In the genomic region with DNA sequence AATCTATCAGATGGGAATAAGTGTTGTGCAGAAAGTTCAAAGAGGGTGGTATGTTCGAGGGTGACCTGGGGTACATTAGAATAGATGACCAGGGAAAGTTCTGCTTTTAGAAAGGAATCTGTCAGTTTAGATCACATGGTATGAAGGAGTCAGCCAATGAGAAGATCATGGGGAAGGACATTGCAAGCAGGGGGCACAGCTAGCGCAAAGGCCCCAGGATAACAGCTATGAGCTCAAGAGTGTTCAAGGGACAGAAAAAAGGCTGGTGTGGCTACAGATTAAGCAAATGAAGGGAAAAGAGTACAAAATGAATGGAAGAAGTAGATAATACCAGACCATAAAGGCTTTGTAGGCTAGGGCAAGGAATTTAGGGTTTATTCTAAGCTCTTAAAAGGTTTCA, we compare ENCODE assay signal across 18 cellular contexts. TPM values are rescaled to one million over a fixed set of nuclear protein-coding genes. Genes with fewer than 3 reads are reported as not detected.
DNase-seq lines count a peak whose midpoint lies in the region; ATAC-seq, FAIRE-seq and TF ChIP-seq lines count a peak whose summit lies in the region.
"Had no signal": no experiment of that assay in that cellular context is flagged by ENCODE, and none has a peak within 500 bp of the region (broad histone marks: within the 10 kb centered on the region; RNA-seq: fewer than 3 reads in every experiment).

No MANE protein-coding gene starts in this region.

- no peak for TF ChIP-seq CTCF in K562 (IDR thresholded peaks at IDR 0.05 in 2 of 3, conservative IDR thresholded peaks at IDR 0.05 in 1 of 3; ENCODE audit: insufficient read depth in 2 of 3, low read depth in 1 of 3, low read length in 3 of 3)
- TF ChIP-seq CTCF in suprapubic skin (IDR thresholded peaks at IDR 0.05) = no peak

- BruUV-seq in K562 (replicated peaks; lab: Mats Ljungman, UMichigan) = no TSS peak

- H3K36me3 Mint-ChIP-seq in T-helper 2 cell treated with Interferon-gamma antibody and Interleukin-4, amounts not matched to agents 5 μg/mL and 100 μg/mL, for 36 hours (ENCODE audit: low read depth) = peaks cover 32% of the 10 kb centered on the region

- CTCF ChIA-PET in K562 (lab: Yijun Ruan, JAX; ENCODE audit: low intra/inter-chr PET ratio) = no interaction called here

- FAIRE-seq in K562 (lab: Jason Lieb, UNC) (no peak), frontal cortex (lab: Jason Lieb, UNC) (no peak)

- H3K27ac ChIP-seq in K562 (ENCODE audit: extremely low read depth, low read depth, low read length) (peak overlapping the region; percentile 16; the same call in 1 of the 3 replicates), muscle layer of duodenum (ENCODE audit: low read length) (peak overlapping the region; percentile 47), suprapubic skin (peak overlapping the region; percentile 32)

- H3K9me3 ChIP-seq in K562 (replicated peaks; ENCODE audit: control insufficient read depth, insufficient read depth, low read depth, low read length) = no peaks in the 10 kb centered on the region
- H3K9me3 ChIP-seq in muscle layer of duodenum (ENCODE audit: control insufficient read depth in 1 of 2, low read length in 2 of 2) = no peaks in the 10 kb centered on the region
- no peaks in the 10 kb centered on the region for H3K9me3 ChIP-seq in suprapubic skin
- H3K9me3 ChIP-seq: BE2C had no signal

- 88% methylated on average over 2 of the region's 2 CpGs for whole genome bisulfite sequencing in K562 (ENCODE audit: insufficient coverage, low coverage, missing lambda C conversion rate)
- 99% methylated on average over 2 of the region's 2 CpGs for WGBS in suprapubic skin

- H3K9ac ChIP-seq in K562 (ENCODE audit: insufficient read depth in 1 of 2, low read depth in 2 of 2, low read length in 2 of 2) = no peak overlapping the region

- H2AFZ ChIP-seq in K562 (ENCODE audit: low read depth, low read length) = no peak overlapping the region

- TF ChIP-seq POLR2A in K562 (conservative IDR thresholded peaks at IDR 0.05) (0 out of 2 replicates have a peak, but pooled peaks have one; percentile 22), suprapubic skin (IDR thresholded peaks at IDR 0.05) (no peak)

- TF ChIP-seq EP300 in K562 (IDR thresholded peaks at IDR 0.05; ENCODE audit: low read length) (no peak), suprapubic skin (IDR thresholded peaks at IDR 0.05) (no peak)

- H3K27me3 Mint-ChIP-seq in T-helper 2 cell treated with Interferon-gamma antibody and Interleukin-4, amounts not matched to agents 5 μg/mL and 100 μg/mL, for 36 hours (ENCODE audit: low read depth) = no peaks in the 10 kb centered on the region
- H3K27me3 Mint-ChIP-seq: activated CD4-positive, alpha-beta T cell treated with anti-CD3 and anti-CD28 coated beads, Interleukin-2, amount 10 ng/mL, durations not matched to agents 24 days and 14 days; activated naive CD8-positive, alpha-beta T cell had no signal

- H3K79me2 ChIP-seq in K562 (ENCODE audit: control insufficient read depth, insufficient read depth, low read length) = peaks cover 79% of the 10 kb centered on the region

- intact Hi-C loops in K562 (cut with micrococcal nuclease) = no loop called here

- H3K4me1 ChIP-seq in K562 (replicated peaks in 1 of 2; ENCODE audit: control insufficient read depth in 2 of 2, insufficient read depth in 2 of 2, low read length in 2 of 2) = peaks cover 3 to 19% of the 10 kb centered on the region in 2 experiments; a peak in 4 of 5 replicates
- H3K4me1 ChIP-seq in muscle layer of duodenum (ENCODE audit: control insufficient read depth in 1 of 2, insufficient read depth in 2 of 2, low read length in 2 of 2) = no peaks in the 10 kb centered on the region
- H3K4me1 ChIP-seq in suprapubic skin = peaks cover 31% of the 10 kb centered on the region
- H3K4me1 ChIP-seq: BE2C had no signal

- H3K9me1 ChIP-seq in K562 (ENCODE audit: control insufficient read depth, insufficient read depth, low read length) = no peaks in the 10 kb centered on the region

- no peak overlapping the region for H3K4me2 ChIP-seq in K562 (ENCODE audit: insufficient read depth, low read length)

- ATAC-seq in K562 = peak; percentile 52; the same call in 2 of the 3 replicates

- DNase-seq in MV-4-11 (lab: John Stamatoyannopoulos, UW) = peak; percentile 5
- peak in 3 of 4 experiments; percentile 40 to 41 (median 40) for DNase-seq in K562 (ENCODE audit: extremely low read depth in 1 of 4, low spot score in 3 of 4)
- DNase-seq in suprapubic skin (ENCODE audit: low spot score in 2 of 2) = no peak
- no peak for DNase-seq in T-helper 2 cell treated with Interferon-gamma antibody and Interleukin-4, amounts not matched to agents 5 μg/mL and 100 μg/mL, for 36 hours (ENCODE audit: low spot score)
- DNase-seq in NCI-H524 treated with DMSO at 0.1 percent for 48 hours (lab: John Stamatoyannopoulos, UW) = no peak
- no peak for DNase-seq in GM03348 (ENCODE audit: low spot score)
- DNase-seq in frontal cortex (ENCODE audit: low spot score in 2 of 2) = no peak
- DNase-seq: activated CD4-positive, alpha-beta T cell treated with anti-CD3 and anti-CD28 coated beads, Interleukin-2, amount 10 ng/mL, durations not matched to agents 24 days and 14 days; activated T-cell treated with anti-CD3 and anti-CD28 coated beads for 4 hours; BE2C; caudate nucleus; DMS79; endodermal cell; KBM-7; NCI-H1417; stimulated activated CD4-positive, alpha-beta T cell treated with anti-CD3 and anti-CD28 coated beads, Interleukin-12 subunit alpha, Interleukin-12 subunit beta, amount 100 ng/mL, for 4 hours had no signal

- H3K4me3 ChIP-seq in K562 = no peak overlapping the region
- H3K4me3 ChIP-seq in muscle layer of duodenum (ENCODE audit: low read depth in 1 of 2, low read length in 2 of 2) = no peak overlapping the region
- H3K4me3 ChIP-seq in suprapubic skin = no peak overlapping the region

- no peaks in the 10 kb centered on the region for H3K9me3 Mint-ChIP-seq in T-helper 2 cell treated with Interferon-gamma antibody and Interleukin-4, amounts not matched to agents 5 μg/mL and 100 μg/mL, for 36 hours
- H3K9me3 Mint-ChIP-seq: activated CD4-positive, alpha-beta T cell treated with anti-CD3 and anti-CD28 coated beads, Interleukin-2, amount 10 ng/mL, durations not matched to agents 24 days and 14 days; endodermal cell had no signal

- no peak for TF ChIP-seq RAD21 in K562 (CRISPR knock-in tag; conservative IDR thresholded peaks at IDR 0.05 in 1 of 2, IDR thresholded peaks at IDR 0.05 in 1 of 2)

- no peak overlapping the region for H3K4me3 Mint-ChIP-seq in T-helper 2 cell treated with Interferon-gamma antibody and Interleukin-4, amounts not matched to agents 5 μg/mL and 100 μg/mL, for 36 hours
- H3K4me3 Mint-ChIP-seq: activated CD4-positive, alpha-beta T cell treated with anti-CD3 and anti-CD28 coated beads, Interleukin-2, amount 10 ng/mL, durations not matched to agents 24 days and 14 days; activated naive CD8-positive, alpha-beta T cell; endodermal cell had no signal

- POLR2A ChIA-PET in K562 (lab: Yijun Ruan, JAX) = interaction anchor here (1.2 to 1.5 kb wide), 2 partner anchors 9 to 10 kb away, joined by 3 to 5 read pairs; a partner anchor contains a TSS

- H4K20me1 ChIP-seq in K562 (replicated peaks; ENCODE audit: control insufficient read depth, insufficient read depth, low read length) = 0 out of 2 replicates have a peak, but pooled peaks cover 2% of the 10 kb centered on the region

- peaks cover 26% of the 10 kb centered on the region for H3K4me1 Mint-ChIP-seq in T-helper 2 cell treated with Interferon-gamma antibody and Interleukin-4, amounts not matched to agents 5 μg/mL and 100 μg/mL, for 36 hours (ENCODE audit: low read depth)

- H3K27me3 ChIP-seq in K562 (ENCODE audit: control insufficient read depth in 2 of 2, insufficient read depth in 2 of 2, low read length in 2 of 2) (no peaks in the 10 kb centered on the region), muscle layer of duodenum (ENCODE audit: low read depth, low read length) (no peaks in the 10 kb centered on the region), suprapubic skin (no peaks in the 10 kb centered on the region)
- H3K27me3 ChIP-seq: BE2C had no signal

- in situ Hi-C loops in K562 (cut with MboI) = loop anchor here (10.0 kb wide), 1 partner anchor 364 kb away; no protein-coding TSS in a partner anchor

- H3K36me3 ChIP-seq in K562 (ENCODE audit: control insufficient read depth, insufficient read depth, low read length) = peaks cover 92% of the 10 kb centered on the region
- peaks cover 41 to 43% of the 10 kb centered on the region in 2 donors for H3K36me3 ChIP-seq in muscle layer of duodenum (ENCODE audit: control insufficient read depth in 1 of 2, insufficient read depth in 2 of 2, low read length in 2 of 2)
- H3K36me3 ChIP-seq in suprapubic skin = peaks cover 44% of the 10 kb centered on the region
- H3K36me3 ChIP-seq: BE2C had no signal

- H3K27ac Mint-ChIP-seq in T-helper 2 cell treated with Interferon-gamma antibody and Interleukin-4, amounts not matched to agents 5 μg/mL and 100 μg/mL, for 36 hours = no peak overlapping the region
- H3K27ac Mint-ChIP-seq: activated CD4-positive, alpha-beta T cell treated with anti-CD3 and anti-CD28 coated beads, Interleukin-2, amount 10 ng/mL, durations not matched to agents 24 days and 14 days; activated naive CD8-positive, alpha-beta T cell; endodermal cell had no signal

RNA-seq across cellular contexts. Expression of a gene that starts 8.6 kb away (rescaled TPM):
- total RNA-seq in K562 (2011; cell fraction: chromatin; rRNA removed; ENCODE audit: low replicate concordance) = 58.9 and 119 TPM in 2 replicates
- 43.9 and 53.4 TPM in 2 replicates for total RNA-seq in K562 (2011; cell fraction: nucleolus; rRNA removed)
- 92.8 and 105 TPM in 2 replicates for total RNA-seq in K562 (2011; cell fraction: nucleoplasm; rRNA removed)
- 26.0 and 26.5 TPM in 2 replicates for total RNA-seq in K562 (2014; rRNA removed)
- total RNA-seq in K562 (2014; rRNA removed; fragmentation: Illumina TruSeq; extraction: Trizol) = 55.0 and 58.4 TPM in 2 replicates
- total RNA-seq in K562 (2015; rRNA removed; fragmentation: Illumina TruSeq; extraction: Trizol) = 51.5 and 56.8 TPM in 2 replicates
- 43.1 and 43.6 TPM in 2 replicates for total RNA-seq in K562 (2021)
- polyA plus RNA-seq in K562 (2011; rRNA removed) = 83.7 and 111 TPM in 2 replicates
- polyA plus RNA-seq in K562 (2011; cell fraction: cytosol; rRNA removed) = 30.7 and 48.6 TPM in 2 replicates
- 25.8 and 36.4 TPM in 2 replicates for polyA plus RNA-seq in K562 (2011; cell fraction: nucleus; rRNA removed)
- 22.2 and 31.8 TPM in 2 replicates for polyA plus RNA-seq in K562 (2012)
- polyA plus RNA-seq in K562 (2014; fragmentation: Illumina TruSeq; extraction: Trizol) = 37.3 and 45.2 TPM in 2 replicates
- 10 to 100 TPM; 12.2 to 18.1 TPM for polyA plus RNA-seq in K562 (2014; fragmentation: Nextera tagmentation; extraction: Ambion mirVana)
- polyA plus RNA-seq in K562 (2014; rRNA removed) = 19.9 and 26.1 TPM in 2 replicates
- polyA minus RNA-seq in K562 (2011; rRNA and poly(A)+ RNA removed) = 197 and 201 TPM in 2 replicates
- 51.6 and 74.5 TPM in 2 replicates for polyA minus RNA-seq in K562 (2011; cell fraction: cytosol; rRNA and poly(A)+ RNA removed)
- 25.3 and 51.1 TPM in 2 replicates for polyA minus RNA-seq in K562 (2011; cell fraction: nucleus; rRNA and poly(A)+ RNA removed)
- 10 to 100 TPM in 1 of 4 donors, 1 to 10 TPM in 3; 3.9 to 12.4 (median 6.7) TPM for total RNA-seq in suprapubic skin
- 9.8 TPM for total RNA-seq in frontal cortex

RNA-seq across cellular contexts. Expression of a gene that starts 8.6 kb away (rescaled TPM):
- total RNA-seq in K562 (2011; cell fraction: chromatin; rRNA removed; ENCODE audit: low replicate concordance) = 47.7 and 171 TPM in 2 replicates
- total RNA-seq in K562 (2011; cell fraction: nucleolus; rRNA removed) = 33.7 and 49.6 TPM in 2 replicates
- total RNA-seq in K562 (2011; cell fraction: nucleoplasm; rRNA removed) = 135 and 209 TPM in 2 replicates
- 28.1 and 34.8 TPM in 2 replicates for total RNA-seq in K562 (2014; rRNA removed)
- total RNA-seq in K562 (2014; rRNA removed; fragmentation: Illumina TruSeq; extraction: Trizol) = 45.8 and 52.8 TPM in 2 replicates
- 40.6 and 46.3 TPM in 2 replicates for total RNA-seq in K562 (2015; rRNA removed; fragmentation: Illumina TruSeq; extraction: Trizol)
- 38.2 and 42.9 TPM in 2 replicates for total RNA-seq in K562 (2021)
- polyA plus RNA-seq in K562 (2011; rRNA removed) = 84.0 and 97.5 TPM in 2 replicates
- 33.1 and 88.6 TPM in 2 replicates for polyA plus RNA-seq in K562 (2011; cell fraction: cytosol; rRNA removed)
- polyA plus RNA-seq in K562 (2011; cell fraction: nucleus; rRNA removed) = 88.8 and 104 TPM in 2 replicates
- polyA plus RNA-seq in K562 (2012) = 40.2 and 59.7 TPM in 2 replicates
- polyA plus RNA-seq in K562 (2014; fragmentation: Illumina TruSeq; extraction: Trizol) = 44.0 and 47.4 TPM in 2 replicates
- polyA plus RNA-seq in K562 (2014; fragmentation: Nextera tagmentation; extraction: Ambion mirVana) = 10 to 100 TPM; 30.7 to 38.5 TPM
- 53.4 and 54.9 TPM in 2 replicates for polyA plus RNA-seq in K562 (2014; rRNA removed)
- polyA minus RNA-seq in K562 (2011; rRNA and poly(A)+ RNA removed) = 65.3 and 66.8 TPM in 2 replicates
- 24.1 and 26.4 TPM in 2 replicates for polyA minus RNA-seq in K562 (2011; cell fraction: cytosol; rRNA and poly(A)+ RNA removed)
- 68.3 and 104 TPM in 2 replicates for polyA minus RNA-seq in K562 (2011; cell fraction: nucleus; rRNA and poly(A)+ RNA removed)
- 10 to 100 TPM; 34.6 to 52.4 (median 44.2) TPM for total RNA-seq in suprapubic skin
- 13.5 TPM for total RNA-seq in frontal cortex

Comparison
In these comparisons a context has a peak if more than half of its experiments do, and no peak if none do; other contexts are left out.
1. DNase-seq: peak in MV-4-11 (single experiment) and K562 (3 of 4); none in suprapubic skin (0 of 2), T-helper 2 cell treated with Interferon-gamma antibody and Interleukin-4, amounts not matched to agents 5 μg/mL and 100 μg/mL, for 36 hours (single experiment), NCI-H524 treated with DMSO at 0.1 percent for 48 hours (single experiment), GM03348 (single experiment) and frontal cortex (0 of 2).
2. Peak in every context shown above with its lines, with median percentiles within 50 percentile points of each other: H3K27ac ChIP-seq.